1 cellular context compared by ENCODE assay signal in the genomic region with DNA sequence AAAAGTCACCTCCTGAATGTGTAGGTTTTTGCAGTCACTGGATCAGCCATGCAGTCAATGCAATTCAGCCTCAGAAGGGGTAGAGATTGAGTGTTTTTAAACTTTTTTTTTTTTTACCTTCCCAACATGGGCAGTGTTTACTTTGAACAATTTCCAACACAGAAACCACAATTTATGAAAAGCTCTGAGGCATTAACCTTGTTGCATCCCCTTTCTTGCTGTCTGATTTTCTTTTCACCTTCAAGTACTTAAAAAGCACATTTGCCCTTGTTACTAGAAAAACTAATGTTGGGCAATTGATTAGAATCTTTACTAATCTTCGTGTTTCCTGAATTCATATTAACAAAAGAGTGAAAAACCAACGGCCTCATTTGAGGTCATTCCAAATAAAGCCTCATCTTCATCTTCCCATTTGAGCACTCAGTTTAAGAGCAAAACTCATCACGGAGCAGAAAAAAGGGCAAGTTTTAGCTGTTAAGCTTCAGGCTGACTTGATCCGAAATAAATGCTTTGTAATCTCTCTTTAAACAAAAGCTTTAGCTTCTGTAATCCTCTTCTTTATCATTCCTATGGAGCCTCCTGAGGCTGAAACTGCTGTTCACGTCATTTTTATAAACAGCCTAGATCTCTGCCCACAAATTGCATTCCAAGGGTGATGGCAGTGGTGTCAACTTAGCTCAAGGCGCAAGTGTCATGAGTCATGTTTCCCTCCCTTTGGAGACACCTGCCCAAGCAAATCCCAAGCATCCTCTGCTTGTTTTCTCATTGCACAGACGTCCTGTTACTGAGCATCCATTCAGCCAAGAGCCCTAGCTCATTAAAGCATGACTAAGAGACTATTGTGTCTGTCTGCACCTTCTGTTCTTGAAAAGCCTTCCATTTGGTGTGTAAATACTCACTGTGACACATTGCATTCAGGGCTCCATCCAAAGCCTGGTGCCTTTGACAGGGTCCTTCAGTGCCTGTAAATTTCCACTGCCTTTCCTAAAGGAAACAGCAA.
TF ChIP-seq lines count a peak whose summit lies in the region.

No MANE protein-coding gene starts in this region.

TF ChIP-seq in H1, 55 proteins besides CTCF, POLR2A, EP300 and RAD21:
- TF ChIP-seq, protein P1, sequence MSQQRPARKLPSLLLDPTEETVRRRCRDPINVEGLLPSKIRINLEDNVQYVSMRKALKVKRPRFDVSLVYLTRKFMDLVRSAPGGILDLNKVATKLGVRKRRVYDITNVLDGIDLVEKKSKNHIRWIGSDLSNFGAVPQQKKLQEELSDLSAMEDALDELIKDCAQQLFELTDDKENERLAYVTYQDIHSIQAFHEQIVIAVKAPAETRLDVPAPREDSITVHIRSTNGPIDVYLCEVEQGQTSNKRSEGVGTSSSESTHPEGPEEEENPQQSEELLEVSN (IDR thresholded peaks at IDR 0.05), result peak; percentile 41
- no peak for TF ChIP-seq EZH2 (IDR thresholded peaks at IDR 0.05; ENCODE audit: low read depth, low read length, severe bottlenecking)
